13 cellular contexts compared by ENCODE assay signal in genomic region chr1:156001682-156002171, GRCh38. TPM values are rescaled to one million over a fixed set of nuclear protein-coding genes. Genes with fewer than 3 reads are reported as not detected.
DNase-seq lines count a peak whose midpoint lies in the region; ATAC-seq and TF ChIP-seq lines count a peak whose summit lies in the region.
"Had no signal": no experiment of that assay in that cellular context is flagged by ENCODE, and none has a peak within 500 bp of the region (broad histone marks: within the 10 kb centered on the region; RNA-seq: fewer than 3 reads in every experiment).

No MANE protein-coding gene starts in this region.

- H2BK12ac ChIP-seq in H9 (ENCODE audit: insufficient read length, low read depth, low read length), result no peak overlapping the region

- CTCF ChIA-PET in HCT116 (lab: Charles Lee), result interaction anchor here (1.6 kb wide), 1 partner anchor 12 kb away, joined by 5 read pairs; no protein-coding TSS in a partner anchor

- no peak overlapping the region for H2BK15ac ChIP-seq in H9 (ENCODE audit: low read depth, low read length)

- RAD21 ChIA-PET in HCT116 (lab: Charles Lee; ENCODE audit: low non-redundant PET in 1 of 2, low total read pairs in 2 of 2, uncharacterized antibody in 2 of 2, unreplicated experiment in 2 of 2), result no interaction called here

- H4K20me1 ChIP-seq in HCT116 (ENCODE audit: insufficient read depth), result no peaks in the 10 kb centered on the region
- H4K20me1 ChIP-seq in H9 (ENCODE audit: control insufficient read depth, insufficient read depth, insufficient read length), result no peaks in the 10 kb centered on the region

- no peaks in the 10 kb centered on the region for H3K79me2 ChIP-seq in HCT116 (ENCODE audit: insufficient read depth, low read length)
- no peaks in the 10 kb centered on the region for H3K79me2 ChIP-seq in H9 (ENCODE audit: insufficient read depth, low read length)

- no peak overlapping the region for H3K14ac ChIP-seq in H9 (ENCODE audit: insufficient read depth, low read length)

- no peak for ATAC-seq in HCT116
- no peak for ATAC-seq in HG02678 (IDR thresholded peaks at IDR 0.05; ENCODE audit: unreplicated experiment)
- no peak for ATAC-seq in esophagus mucosa
- ATAC-seq: stimulated activated effector memory CD8-positive, alpha-beta T cell treated with anti-CD3 and anti-CD28 coated beads, Interleukin-12 subunit alpha, Interleukin-12 subunit beta, amount 100 ng/mL, for 72 hours had no signal

- H3K4me3 ChIP-seq in HCT116 (replicated peaks in 1 of 2; ENCODE audit: low read depth in 1 of 2, low read length in 2 of 2) (no peak overlapping the region), SJCRH30 (no peak overlapping the region), adrenal gland (no peak overlapping the region)
- H3K4me3 ChIP-seq: ascending aorta, GM23338 had no signal

- no peaks in the 10 kb centered on the region for H3K79me1 ChIP-seq in H9 (ENCODE audit: insufficient read depth, low read depth, low read length, poor library complexity, severe bottlenecking)

- peaks cover 1% of the 10 kb centered on the region for H3K36me3 Mint-ChIP-seq in osteocyte (ENCODE audit: unreplicated experiment)
- peaks cover 0 to 2% (median 0%) of the 10 kb centered on the region in 3 experiments; a peak in 2 of 7 replicates for H3K36me3 Mint-ChIP-seq in H9 (ENCODE audit: insufficient read depth in 1 of 3, low read depth in 3 of 3)

- H3K27me3 ChIP-seq in HCT116 (ENCODE audit: insufficient read depth, low read length), result no peaks in the 10 kb centered on the region
- no peaks in the 10 kb centered on the region for H3K27me3 ChIP-seq in SJCRH30
- no peaks in the 10 kb centered on the region for H3K27me3 ChIP-seq in H9 (ENCODE audit: insufficient read depth, low read length)
- H3K27me3 ChIP-seq in adrenal gland, result no peaks in the 10 kb centered on the region
- H3K27me3 ChIP-seq: ascending aorta, neutrophil had no signal

- H3K9me3 ChIP-seq in HCT116 (ENCODE audit: control insufficient read depth in 1 of 2, insufficient read depth in 1 of 2, low read depth in 1 of 2, low read length in 2 of 2) (no peaks in the 10 kb centered on the region), SJCRH30 (replicated peaks) (no peaks in the 10 kb centered on the region), H9 (ENCODE audit: control insufficient read depth, low read depth, low read length) (no peaks in the 10 kb centered on the region), adrenal gland (replicated peaks in 1 of 3) (no peaks in the 10 kb centered on the region)
- H3K9me3 ChIP-seq: ascending aorta, neutrophil had no signal

- H3K4me3 Mint-ChIP-seq in osteocyte (ENCODE audit: unreplicated experiment) (no peak overlapping the region), H9 (no peak overlapping the region)
- H3K4me3 Mint-ChIP-seq: GM23338; stimulated activated effector memory CD8-positive, alpha-beta T cell treated with anti-CD3 and anti-CD28 coated beads, Interleukin-12 subunit alpha, Interleukin-12 subunit beta, amount 100 ng/mL, for 72 hours had no signal

- TF ChIP-seq POLR2A in HCT116 (IDR thresholded peaks at IDR 0.05; ENCODE audit: borderline replicate concordance, extremely low read depth, insufficient read depth, insufficient read length), result no peak
- TF ChIP-seq POLR2A in adrenal gland (IDR thresholded peaks at IDR 0.05), result no peak

- no peak overlapping the region for H3K56ac ChIP-seq in H9 (ENCODE audit: insufficient read length, low read depth, low read length)

- no peak overlapping the region for H2AFZ ChIP-seq in HCT116 (ENCODE audit: low read depth, low read length, poor library complexity, severe bottlenecking)
- no peak overlapping the region for H2AFZ ChIP-seq in H9 (ENCODE audit: low read length)
- H2AFZ ChIP-seq: GM23338 had no signal

- H4K91ac ChIP-seq in H9 (ENCODE audit: insufficient read length, low read depth, low read length), result no peak overlapping the region

- H3K9ac ChIP-seq in HCT116 (ENCODE audit: low read length), result no peak overlapping the region
- H3K9ac ChIP-seq in H9 (ENCODE audit: extremely low read depth, insufficient read length, low read length), result no peak overlapping the region

- POLR2A ChIA-PET in HCT116 (lab: Charles Lee), result no interaction called here

- H3K27me3 Mint-ChIP-seq in osteocyte (ENCODE audit: unreplicated experiment) (no peaks in the 10 kb centered on the region), H9 (ENCODE audit: low read depth) (peaks cover 2% of the 10 kb centered on the region; the same call in 1 of the 2 replicates)

- no peaks in the 10 kb centered on the region for H3K9me2 ChIP-seq in HCT116 (ENCODE audit: insufficient read depth)

- no peak overlapping the region for H2BK5ac ChIP-seq in H9 (ENCODE audit: insufficient read length, low read length)

- no peak overlapping the region for H3K23ac ChIP-seq in H9 (ENCODE audit: insufficient read length, low read depth, low read length)

- no peak overlapping the region for H4K8ac ChIP-seq in H9 (replicated peaks; ENCODE audit: insufficient read length, low read depth, low read length)

- H2BK120ac ChIP-seq in H9 (ENCODE audit: low read depth, low read length, poor library complexity, severe bottlenecking), result no peak overlapping the region

- no TSS peak for BruUV-seq in HCT116 (replicated peaks; lab: Mats Ljungman, UMichigan)

- peaks cover 3% of the 10 kb centered on the region for H3K4me1 Mint-ChIP-seq in osteocyte (ENCODE audit: unreplicated experiment)
- H3K4me1 Mint-ChIP-seq in H9, result peaks cover 8 to 9% of the 10 kb centered on the region in 2 experiments

- H3K36me3 ChIP-seq in HCT116 (ENCODE audit: control insufficient read depth in 1 of 2, insufficient read depth in 2 of 2, low read length in 2 of 2) (no peaks in the 10 kb centered on the region), SJCRH30 (no peaks in the 10 kb centered on the region), adrenal gland (replicated peaks in 1 of 2) (no peaks in the 10 kb centered on the region)
- H3K36me3 ChIP-seq: ascending aorta had no signal

- no peak overlapping the region for H2BK20ac ChIP-seq in H9 (ENCODE audit: low read depth, low read length, poor library complexity, severe bottlenecking)

- no CpG with 5 or more reads among the region's 3 CpGs for WGBS in H9 (ENCODE audit: extremely low coverage, insufficient read length, low lambda C conversion rate)
- whole genome bisulfite sequencing in adrenal gland, 4 donors, result 39 to 60% (median 49%) methylated on average over 3 of the region's 3 CpGs

- H2AK5ac ChIP-seq in H9 (ENCODE audit: insufficient read length, low read length), result no peak overlapping the region

- H3K18ac ChIP-seq in H9 (ENCODE audit: insufficient read length, low read depth, low read length), result no peak overlapping the region

- H3K4me2 ChIP-seq in HCT116 (ENCODE audit: low read length) (peak overlapping the region; percentile 11; the same call in 1 of the 2 replicates), H9 (ENCODE audit: insufficient read depth, insufficient read length, low read length) (no peak overlapping the region)
- H3K4me2 ChIP-seq: GM23338 had no signal

- intact Hi-C loops in HCT116 (cut with micrococcal nuclease), result loop anchor here (10.0 kb wide), 1 partner anchor 63 kb away; the partner anchor contains the start of gene RAB25
- intact Hi-C loops in adrenal gland (cut with DNase I), result loop anchor here in 1 of 2 donors (10.0 kb wide), 1 partner anchor 63 kb away; the partner anchor contains the start of gene RAB25

- no peak overlapping the region for H4K5ac ChIP-seq in H9 (ENCODE audit: insufficient read length, low read depth, low read length)

- no peak overlapping the region for H3K27ac ChIP-seq in HCT116 (ENCODE audit: low read depth, low read length)
- no peak overlapping the region for H3K27ac ChIP-seq in SJCRH30
- no peak overlapping the region for H3K27ac ChIP-seq in H9 (ENCODE audit: insufficient read length, low read depth, low read length)
- peak overlapping the region in 1 of 5 donors; percentile 5 for H3K27ac ChIP-seq in adrenal gland
- H3K27ac ChIP-seq: ascending aorta, neutrophil had no signal

- TF ChIP-seq RAD21 in HCT116 (IDR thresholded peaks at IDR 0.05; ENCODE audit: low read depth), result peak; percentile 46

- H3K4ac ChIP-seq in H9 (ENCODE audit: low read depth, low read length), result no peak overlapping the region

- TF ChIP-seq CTCF in HCT116 (IDR thresholded peaks at IDR 0.05 in 2 of 3, conservative IDR thresholded peaks at IDR 0.05 in 1 of 3; ENCODE audit: borderline replicate concordance in 1 of 3, insufficient read depth in 1 of 3, low read depth in 2 of 3, low read length in 2 of 3) (no peak), osteocyte (IDR thresholded peaks at IDR 0.05) (peak; percentile 16), H9 (conservative IDR thresholded peaks at IDR 0.05) (no peak), adrenal gland (IDR thresholded peaks at IDR 0.05) (peak in 1 of 6 experiments; percentile 14)

- DNase-seq in HCT116 (ENCODE audit: low read depth, low spot score) (no peak), SJCRH30 (peak; percentile 20 to 25), epidermal melanocyte (ENCODE audit: insufficient read length, low spot score) (peak; percentile 10), osteocyte (ENCODE audit: extremely low spot score, unreplicated experiment) (no peak), H9 (no peak), adrenal gland (no peak)
- DNase-seq: activated T-cell treated with anti-CD3 and anti-CD28 coated beads for 4 hours had no signal

- H3K23me2 ChIP-seq in H9 (ENCODE audit: insufficient read length, low read depth, low read length, poor library complexity, severe bottlenecking), result no peaks in the 10 kb centered on the region

- no peak overlapping the region for H3T11ph ChIP-seq in H9 (ENCODE audit: low read length)

- H3K4me1 ChIP-seq in HCT116 (ENCODE audit: control insufficient read depth in 1 of 2, insufficient read depth in 2 of 2, low read length in 2 of 2) (peaks cover 7 to 43% of the 10 kb centered on the region in 2 experiments), SJCRH30 (peaks cover 25% of the 10 kb centered on the region), H9 (ENCODE audit: insufficient read depth, low read length) (no peaks in the 10 kb centered on the region), adrenal gland (replicated peaks in 1 of 2) (peaks cover 0 to 14% of the 10 kb centered on the region in 2 donors)
- H3K4me1 ChIP-seq: ascending aorta had no signal

- H3K9me3 Mint-ChIP-seq in osteocyte (ENCODE audit: unreplicated experiment) (no peaks in the 10 kb centered on the region), H9 (no peaks in the 10 kb centered on the region)
- H3K9me3 Mint-ChIP-seq: GM23338; stimulated activated effector memory CD8-positive, alpha-beta T cell treated with anti-CD3 and anti-CD28 coated beads, Interleukin-12 subunit alpha, Interleukin-12 subunit beta, amount 100 ng/mL, for 72 hours had no signal

- H3K27ac Mint-ChIP-seq in osteocyte (ENCODE audit: unreplicated experiment), result no peak overlapping the region
- H3K27ac Mint-ChIP-seq in H9, result no peak overlapping the region; a peak in 1 of 7 replicates
- H3K27ac Mint-ChIP-seq: GM23338 had no signal

RNA-seq across cellular contexts. Expression of gene SSR2, which starts 19.0 kb away (rescaled TPM):
- total RNA-seq in HCT116 (2021; ENCODE audit: unreplicated experiment), result 153 TPM
- polyA plus RNA-seq in HCT116 (2012), result 225 and 258 TPM in 2 replicates
- total RNA-seq in SJCRH30 (2014; rRNA removed; shearing (Covaris generic)), result 170 and 183 TPM in 2 replicates
- 283 and 284 TPM in 2 replicates for total RNA-seq in osteocyte
- 121 TPM for total RNA-seq in esophagus mucosa
- total RNA-seq in H9 (2021), result 170 and 172 TPM in 2 replicates
- total RNA-seq in adrenal gland, result 100 to 1,000 TPM; 171 to 722 (median 354) TPM
- polyA plus RNA-seq in adrenal gland, result 100 to 1,000 TPM; 164 to 724 (median 287) TPM

RNA-seq across cellular contexts. Expression of gene ARHGEF2, which starts 23.4 kb away (rescaled TPM):
- total RNA-seq in HCT116 (2021; ENCODE audit: unreplicated experiment) (90.1 TPM), osteocyte (199 and 201 TPM in 2 replicates), esophagus mucosa (23.8 TPM), H9 (2021) (103 and 111 TPM in 2 replicates), adrenal gland (10 to 100 TPM; 22.3 to 41.3 (median 33.4) TPM)
- 91.8 and 95.7 TPM in 2 replicates for polyA plus RNA-seq in HCT116 (2012)
- 152 and 167 TPM in 2 replicates for total RNA-seq in SJCRH30 (2014; rRNA removed; shearing (Covaris generic))
- 10 to 100 TPM; 13.6 to 27.8 (median 19.9) TPM for polyA plus RNA-seq in adrenal gland

RNA-seq across cellular contexts. Expression of gene UBQLN4, which starts 51.9 kb away (rescaled TPM):
- total RNA-seq in HCT116 (2021; ENCODE audit: unreplicated experiment), result 68.4 TPM
- 47.4 and 48.3 TPM in 2 replicates for polyA plus RNA-seq in HCT116 (2012)
- total RNA-seq in SJCRH30 (2014; rRNA removed; shearing (Covaris generic)), result 34.4 and 36.5 TPM in 2 replicates
- 36.4 and 36.9 TPM in 2 replicates for total RNA-seq in osteocyte
- total RNA-seq in esophagus mucosa, result 23.0 TPM
- 45.6 and 49.4 TPM in 2 replicates for total RNA-seq in H9 (2021)
- 10 to 100 TPM in 7 of 8 donors, 1 to 10 TPM in 1; 9.5 to 34.6 (median 23.3) TPM for total RNA-seq in adrenal gland
- 10 to 100 TPM; 15.0 to 30.0 (median 27.5) TPM for polyA plus RNA-seq in adrenal gland

RNA-seq across cellular contexts. Expression of gene LAMTOR2, which starts 52.9 kb away (rescaled TPM):
- total RNA-seq in HCT116 (2021; ENCODE audit: unreplicated experiment), result 60.2 TPM
- 83.5 and 97.1 TPM in 2 replicates for polyA plus RNA-seq in HCT116 (2012)
- 24.8 and 33.3 TPM in 2 replicates for total RNA-seq in SJCRH30 (2014; rRNA removed; shearing (Covaris generic))
- 56.2 and 59.9 TPM in 2 replicates for total RNA-seq in osteocyte
- total RNA-seq in esophagus mucosa, result 62.3 TPM
- 50.6 and 55.0 TPM in 2 replicates for total RNA-seq in H9 (2021)
- 100 to 1,000 TPM in 2 of 8 donors, 10 to 100 TPM in 6; 53.6 to 140 (median 83.6) TPM for total RNA-seq in adrenal gland
- 100 to 1,000 TPM in 2 of 3 donors, 10 to 100 TPM in 1; 76.0 to 216 (median 143) TPM for polyA plus RNA-seq in adrenal gland

RNA-seq across cellular contexts. Expression of gene RAB25, which starts 59.2 kb away (rescaled TPM):
- total RNA-seq in HCT116 (2021; ENCODE audit: unreplicated experiment) (142 TPM), osteocyte (not detected in 2 replicates), esophagus mucosa (420 TPM), H9 (2021) (42.8 and 43.1 TPM in 2 replicates), adrenal gland (under 1 TPM in 1 of 8 donors, not detected in 7; 0.38 TPM)
- 210 and 227 TPM in 2 replicates for polyA plus RNA-seq in HCT116 (2012)
- not detected in 2 replicates for total RNA-seq in SJCRH30 (2014; rRNA removed; shearing (Covaris generic))
- polyA plus RNA-seq in adrenal gland, result under 1 TPM in 2 of 3 donors, not detected in 1; 0.17 to 0.48 TPM
- total RNA-seq: ascending aorta had no signal

Comparison
In these comparisons a context has a peak if more than half of its experiments do, and no peak if none do; other contexts are left out.
1. DNase-seq: peak in SJCRH30 (2 of 2) and epidermal melanocyte (single experiment); none in HCT116 (single experiment), osteocyte (single experiment), H9 (single experiment) and adrenal gland (0 of 7).